Comparison of ENCODE assay signal across 33 cellular contexts in genomic region chr9:121029469-121029868, GRCh38.
"Had no signal": no experiment of that assay in that cellular context is flagged by ENCODE, and none has a peak within 500 bp of the region (broad histone marks: within the 10 kb centered on the region; RNA-seq: fewer than 3 reads in every experiment).

No MANE protein-coding gene starts in this region.

- H3K27me3 ChIP-seq: ascending aorta, cardiac muscle cell had no signal

- H3K27ac ChIP-seq: ascending aorta, cardiac muscle cell, VCaP had no signal

- DNase-seq: activated CD4-positive, alpha-beta memory T cell treated with anti-CD3 and anti-CD28 coated beads, Interleukin-2, amount 10 ng/mL, durations not matched to agents 7 days and 5 days; activated CD4-positive, alpha-beta T cell treated with anti-CD3 and anti-CD28 coated beads for 1 hour; activated CD4-positive, alpha-beta T cell treated with anti-CD3 and anti-CD28 coated beads for 36 hours; activated CD4-positive, alpha-beta T cell treated with anti-CD3 and anti-CD28 coated beads for 48 hours; activated CD4-positive, alpha-beta T cell treated with anti-CD3 and anti-CD28 coated beads, Interleukin-2, amount 10 ng/mL, durations not matched to agents 7 days and 5 days; activated CD4-positive, alpha-beta T cell treated with anti-CD3 and anti-CD28 coated beads, Interleukin-2, amount 50 U/mL, for 48 hours; activated CD4-positive, CD25-positive, alpha-beta regulatory T cell; activated CD8-positive, alpha-beta memory T cell treated with anti-CD3 and anti-CD28 coated beads for 24 hours; activated CD8-positive, alpha-beta memory T cell treated with anti-CD3 and anti-CD28 coated beads, Interleukin-2, amount 10 ng/mL, durations not matched to agents 7 days and 5 days; activated CD8-positive, alpha-beta memory T cell treated with anti-CD3 and anti-CD28 coated beads, Interleukin-2, amount 50 U/mL, for 48 hours; activated CD8-positive, alpha-beta T cell treated with anti-CD3 and anti-CD28 coated beads, Interleukin-2, amount 10 ng/mL, durations not matched to agents 7 days and 5 days; activated effector memory CD4-positive, alpha-beta T cell treated with Interleukin-2 at 50 U/mL for 16 hours; activated gamma-delta T cell; activated naive CD4-positive, alpha-beta T cell treated with anti-CD3 and anti-CD28 coated beads, Interleukin-2, amount 10 ng/mL, durations not matched to agents 7 days and 5 days; activated naive CD4-positive, alpha-beta T cell treated with Interleukin-2 at 50 U/mL for 16 hours; activated naive CD8-positive, alpha-beta T cell treated with anti-CD3 and anti-CD28 coated beads, Interleukin-2, amount 10 ng/mL, durations not matched to agents 7 days and 5 days; activated naive CD8-positive, alpha-beta T cell treated with anti-CD3 and anti-CD28 coated beads, Interleukin-2, amount 50 U/mL, for 24 hours; activated T-cell treated with anti-CD3 and anti-CD28 coated beads, Interleukin-2, amount 50 U/mL, for 24 hours; activated T-cell treated with anti-CD3 and anti-CD28 coated beads, Interleukin-2, amount 50 U/mL, for 48 hours; amygdala; anterior cingulate cortex; caudate nucleus; cerebellar nuclear complex; T-helper 1 cell; T-helper 2 cell; T-helper 9 cell had no signal

- H3K36me3 ChIP-seq: cardiac muscle cell had no signal

- FAIRE-seq: bronchial epithelial cell, TTC549 had no signal

- ATAC-seq: activated CD4-positive, alpha-beta T cell treated with anti-CD3 and anti-CD28 coated beads for 36 hours; activated CD4-positive, CD25-positive, alpha-beta regulatory T cell treated with anti-CD3 and anti-CD28 coated beads, Interleukin-2, amount 50 U/mL, for 24 hours; activated CD8-positive, alpha-beta memory T cell treated with anti-CD3 and anti-CD28 coated beads, Interleukin-2, amount 10 ng/mL, durations not matched to agents 7 days and 5 days; activated CD8-positive, alpha-beta T cell treated with anti-CD3 and anti-CD28 coated beads, Interleukin-2, amount 10 ng/mL, durations not matched to agents 7 days and 5 days; activated naive CD8-positive, alpha-beta T cell treated with anti-CD3 and anti-CD28 coated beads, Interleukin-2, amount 50 U/mL, for 24 hours; WTC11 had no signal

- H3K4me3 ChIP-seq: ascending aorta, cardiac muscle cell had no signal

- H3K4me1 ChIP-seq: ascending aorta had no signal

- H3K9me3 ChIP-seq: ascending aorta had no signal
